Comparison of ENCODE assay signal across 1 cellular context in the genomic region with DNA sequence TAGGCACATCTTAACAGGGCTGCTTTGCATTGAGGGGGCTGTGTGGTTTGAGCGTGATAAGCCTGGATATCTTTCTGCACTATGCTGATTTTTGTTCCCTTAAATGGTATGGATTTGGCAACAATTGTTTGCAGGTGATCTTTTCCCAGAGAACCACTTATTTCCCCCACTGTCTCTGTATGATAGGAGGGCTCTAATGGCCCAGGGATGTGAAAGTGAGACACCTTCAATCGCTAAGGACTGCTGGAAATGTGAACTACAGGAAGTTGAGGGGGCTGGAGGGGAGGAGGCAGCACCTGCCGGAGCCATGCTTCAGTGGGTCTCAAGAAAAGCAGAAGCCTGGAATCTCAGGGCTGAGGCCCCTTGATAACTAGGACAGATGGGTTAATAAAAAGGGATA.
TF ChIP-seq lines count a peak whose summit lies in the region.

No MANE protein-coding gene starts in this region.

TF ChIP-seq in GM12878, 131 proteins besides CTCF, POLR2A, EP300 and RAD21 (continued from another document and continues in another):
- TF ChIP-seq, protein P1, sequence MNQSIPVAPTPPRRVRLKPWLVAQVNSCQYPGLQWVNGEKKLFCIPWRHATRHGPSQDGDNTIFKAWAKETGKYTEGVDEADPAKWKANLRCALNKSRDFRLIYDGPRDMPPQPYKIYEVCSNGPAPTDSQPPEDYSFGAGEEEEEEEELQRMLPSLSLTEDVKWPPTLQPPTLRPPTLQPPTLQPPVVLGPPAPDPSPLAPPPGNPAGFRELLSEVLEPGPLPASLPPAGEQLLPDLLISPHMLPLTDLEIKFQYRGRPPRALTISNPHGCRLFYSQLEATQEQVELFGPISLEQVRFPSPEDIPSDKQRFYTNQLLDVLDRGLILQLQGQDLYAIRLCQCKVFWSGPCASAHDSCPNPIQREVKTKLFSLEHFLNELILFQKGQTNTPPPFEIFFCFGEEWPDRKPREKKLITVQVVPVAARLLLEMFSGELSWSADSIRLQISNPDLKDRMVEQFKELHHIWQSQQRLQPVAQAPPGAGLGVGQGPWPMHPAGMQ (IDR thresholded peaks at IDR 0.05; ENCODE audit: borderline replicate concordance), result no peak
- TF ChIP-seq, protein P2, sequence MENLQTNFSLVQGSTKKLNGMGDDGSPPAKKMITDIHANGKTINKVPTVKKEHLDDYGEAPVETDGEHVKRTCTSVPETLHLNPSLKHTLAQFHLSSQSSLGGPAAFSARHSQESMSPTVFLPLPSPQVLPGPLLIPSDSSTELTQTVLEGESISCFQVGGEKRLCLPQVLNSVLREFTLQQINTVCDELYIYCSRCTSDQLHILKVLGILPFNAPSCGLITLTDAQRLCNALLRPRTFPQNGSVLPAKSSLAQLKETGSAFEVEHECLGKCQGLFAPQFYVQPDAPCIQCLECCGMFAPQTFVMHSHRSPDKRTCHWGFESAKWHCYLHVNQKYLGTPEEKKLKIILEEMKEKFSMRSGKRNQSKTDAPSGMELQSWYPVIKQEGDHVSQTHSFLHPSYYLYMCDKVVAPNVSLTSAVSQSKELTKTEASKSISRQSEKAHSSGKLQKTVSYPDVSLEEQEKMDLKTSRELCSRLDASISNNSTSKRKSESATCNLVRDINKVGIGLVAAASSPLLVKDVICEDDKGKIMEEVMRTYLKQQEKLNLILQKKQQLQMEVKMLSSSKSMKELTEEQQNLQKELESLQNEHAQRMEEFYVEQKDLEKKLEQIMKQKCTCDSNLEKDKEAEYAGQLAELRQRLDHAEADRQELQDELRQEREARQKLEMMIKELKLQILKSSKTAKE (IDR thresholded peaks at IDR 0.05; ENCODE audit: low read depth, poor library complexity, severe bottlenecking), result no peak
- TF ChIP-seq HCFC1 (IDR thresholded peaks at IDR 0.05; ENCODE audit: low read length) (no peak), SUPT20H (IDR thresholded peaks at IDR 0.05; ENCODE audit: borderline replicate concordance, control insufficient read depth, low read depth, low read length) (no peak), NR2C2 (IDR thresholded peaks at IDR 0.05; ENCODE audit: borderline replicate concordance, control insufficient read depth, insufficient read length, low read depth) (no peak), TARDBP (IDR thresholded peaks at IDR 0.05; ENCODE audit: borderline replicate concordance) (no peak), FOXM1 (IDR thresholded peaks at IDR 0.05; ENCODE audit: low read depth, low read length) (no peak), BCL11A (IDR thresholded peaks at IDR 0.05; ENCODE audit: low read depth, low read length) (peak; percentile 48), GATAD2B (conservative IDR thresholded peaks at IDR 0.05; ENCODE audit: low read depth) (no peak), MEF2B (IDR thresholded peaks at IDR 0.05; ENCODE audit: partially characterized antibody, poor library complexity, severe bottlenecking) (no peak), CREM (IDR thresholded peaks at IDR 0.05; ENCODE audit: low read depth) (0 out of 2 replicates have a peak, but pooled peaks have one; percentile 10), PAX5 (IDR thresholded peaks at IDR 0.05; ENCODE audit: borderline replicate concordance, low read depth, low read length) (peak; percentile 90), HDGF (IDR thresholded peaks at IDR 0.05) (no peak), CHD1 (IDR thresholded peaks at IDR 0.05; ENCODE audit: low read depth, low read length) (no peak)
- TF ChIP-seq, protein P3, sequence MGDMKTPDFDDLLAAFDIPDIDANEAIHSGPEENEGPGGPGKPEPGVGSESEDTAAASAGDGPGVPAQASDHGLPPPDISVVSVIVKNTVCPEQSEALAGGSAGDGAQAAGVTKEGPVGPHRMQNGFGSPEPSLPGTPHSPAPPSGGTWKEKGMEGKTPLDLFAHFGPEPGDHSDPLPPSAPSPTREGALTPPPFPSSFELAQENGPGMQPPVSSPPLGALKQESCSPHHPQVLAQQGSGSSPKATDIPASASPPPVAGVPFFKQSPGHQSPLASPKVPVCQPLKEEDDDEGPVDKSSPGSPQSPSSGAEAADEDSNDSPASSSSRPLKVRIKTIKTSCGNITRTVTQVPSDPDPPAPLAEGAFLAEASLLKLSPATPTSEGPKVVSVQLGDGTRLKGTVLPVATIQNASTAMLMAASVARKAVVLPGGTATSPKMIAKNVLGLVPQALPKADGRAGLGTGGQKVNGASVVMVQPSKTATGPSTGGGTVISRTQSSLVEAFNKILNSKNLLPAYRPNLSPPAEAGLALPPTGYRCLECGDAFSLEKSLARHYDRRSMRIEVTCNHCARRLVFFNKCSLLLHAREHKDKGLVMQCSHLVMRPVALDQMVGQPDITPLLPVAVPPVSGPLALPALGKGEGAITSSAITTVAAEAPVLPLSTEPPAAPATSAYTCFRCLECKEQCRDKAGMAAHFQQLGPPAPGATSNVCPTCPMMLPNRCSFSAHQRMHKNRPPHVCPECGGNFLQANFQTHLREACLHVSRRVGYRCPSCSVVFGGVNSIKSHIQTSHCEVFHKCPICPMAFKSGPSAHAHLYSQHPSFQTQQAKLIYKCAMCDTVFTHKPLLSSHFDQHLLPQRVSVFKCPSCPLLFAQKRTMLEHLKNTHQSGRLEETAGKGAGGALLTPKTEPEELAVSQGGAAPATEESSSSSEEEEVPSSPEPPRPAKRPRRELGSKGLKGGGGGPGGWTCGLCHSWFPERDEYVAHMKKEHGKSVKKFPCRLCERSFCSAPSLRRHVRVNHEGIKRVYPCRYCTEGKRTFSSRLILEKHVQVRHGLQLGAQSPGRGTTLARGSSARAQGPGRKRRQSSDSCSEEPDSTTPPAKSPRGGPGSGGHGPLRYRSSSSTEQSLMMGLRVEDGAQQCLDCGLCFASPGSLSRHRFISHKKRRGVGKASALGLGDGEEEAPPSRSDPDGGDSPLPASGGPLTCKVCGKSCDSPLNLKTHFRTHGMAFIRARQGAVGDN (IDR thresholded peaks at IDR 0.05), result no peak
- TF ChIP-seq, protein P4, sequence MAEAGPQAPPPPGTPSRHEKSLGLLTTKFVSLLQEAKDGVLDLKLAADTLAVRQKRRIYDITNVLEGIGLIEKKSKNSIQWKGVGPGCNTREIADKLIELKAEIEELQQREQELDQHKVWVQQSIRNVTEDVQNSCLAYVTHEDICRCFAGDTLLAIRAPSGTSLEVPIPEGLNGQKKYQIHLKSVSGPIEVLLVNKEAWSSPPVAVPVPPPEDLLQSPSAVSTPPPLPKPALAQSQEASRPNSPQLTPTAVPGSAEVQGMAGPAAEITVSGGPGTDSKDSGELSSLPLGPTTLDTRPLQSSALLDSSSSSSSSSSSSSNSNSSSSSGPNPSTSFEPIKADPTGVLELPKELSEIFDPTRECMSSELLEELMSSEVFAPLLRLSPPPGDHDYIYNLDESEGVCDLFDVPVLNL (IDR thresholded peaks at IDR 0.05; ENCODE audit: low read depth, low read length), result no peak
- TF ChIP-seq, protein P5, sequence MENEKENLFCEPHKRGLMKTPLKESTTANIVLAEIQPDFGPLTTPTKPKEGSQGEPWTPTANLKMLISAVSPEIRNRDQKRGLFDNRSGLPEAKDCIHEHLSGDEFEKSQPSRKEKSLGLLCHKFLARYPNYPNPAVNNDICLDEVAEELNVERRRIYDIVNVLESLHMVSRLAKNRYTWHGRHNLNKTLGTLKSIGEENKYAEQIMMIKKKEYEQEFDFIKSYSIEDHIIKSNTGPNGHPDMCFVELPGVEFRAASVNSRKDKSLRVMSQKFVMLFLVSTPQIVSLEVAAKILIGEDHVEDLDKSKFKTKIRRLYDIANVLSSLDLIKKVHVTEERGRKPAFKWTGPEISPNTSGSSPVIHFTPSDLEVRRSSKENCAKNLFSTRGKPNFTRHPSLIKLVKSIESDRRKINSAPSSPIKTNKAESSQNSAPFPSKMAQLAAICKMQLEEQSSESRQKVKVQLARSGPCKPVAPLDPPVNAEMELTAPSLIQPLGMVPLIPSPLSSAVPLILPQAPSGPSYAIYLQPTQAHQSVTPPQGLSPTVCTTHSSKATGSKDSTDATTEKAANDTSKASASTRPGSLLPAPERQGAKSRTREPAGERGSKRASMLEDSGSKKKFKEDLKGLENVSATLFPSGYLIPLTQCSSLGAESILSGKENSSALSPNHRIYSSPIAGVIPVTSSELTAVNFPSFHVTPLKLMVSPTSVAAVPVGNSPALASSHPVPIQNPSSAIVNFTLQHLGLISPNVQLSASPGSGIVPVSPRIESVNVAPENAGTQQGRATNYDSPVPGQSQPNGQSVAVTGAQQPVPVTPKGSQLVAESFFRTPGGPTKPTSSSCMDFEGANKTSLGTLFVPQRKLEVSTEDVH (IDR thresholded peaks at IDR 0.05; ENCODE audit: low read depth, partially characterized antibody), result no peak
- TF ChIP-seq, protein P6, sequence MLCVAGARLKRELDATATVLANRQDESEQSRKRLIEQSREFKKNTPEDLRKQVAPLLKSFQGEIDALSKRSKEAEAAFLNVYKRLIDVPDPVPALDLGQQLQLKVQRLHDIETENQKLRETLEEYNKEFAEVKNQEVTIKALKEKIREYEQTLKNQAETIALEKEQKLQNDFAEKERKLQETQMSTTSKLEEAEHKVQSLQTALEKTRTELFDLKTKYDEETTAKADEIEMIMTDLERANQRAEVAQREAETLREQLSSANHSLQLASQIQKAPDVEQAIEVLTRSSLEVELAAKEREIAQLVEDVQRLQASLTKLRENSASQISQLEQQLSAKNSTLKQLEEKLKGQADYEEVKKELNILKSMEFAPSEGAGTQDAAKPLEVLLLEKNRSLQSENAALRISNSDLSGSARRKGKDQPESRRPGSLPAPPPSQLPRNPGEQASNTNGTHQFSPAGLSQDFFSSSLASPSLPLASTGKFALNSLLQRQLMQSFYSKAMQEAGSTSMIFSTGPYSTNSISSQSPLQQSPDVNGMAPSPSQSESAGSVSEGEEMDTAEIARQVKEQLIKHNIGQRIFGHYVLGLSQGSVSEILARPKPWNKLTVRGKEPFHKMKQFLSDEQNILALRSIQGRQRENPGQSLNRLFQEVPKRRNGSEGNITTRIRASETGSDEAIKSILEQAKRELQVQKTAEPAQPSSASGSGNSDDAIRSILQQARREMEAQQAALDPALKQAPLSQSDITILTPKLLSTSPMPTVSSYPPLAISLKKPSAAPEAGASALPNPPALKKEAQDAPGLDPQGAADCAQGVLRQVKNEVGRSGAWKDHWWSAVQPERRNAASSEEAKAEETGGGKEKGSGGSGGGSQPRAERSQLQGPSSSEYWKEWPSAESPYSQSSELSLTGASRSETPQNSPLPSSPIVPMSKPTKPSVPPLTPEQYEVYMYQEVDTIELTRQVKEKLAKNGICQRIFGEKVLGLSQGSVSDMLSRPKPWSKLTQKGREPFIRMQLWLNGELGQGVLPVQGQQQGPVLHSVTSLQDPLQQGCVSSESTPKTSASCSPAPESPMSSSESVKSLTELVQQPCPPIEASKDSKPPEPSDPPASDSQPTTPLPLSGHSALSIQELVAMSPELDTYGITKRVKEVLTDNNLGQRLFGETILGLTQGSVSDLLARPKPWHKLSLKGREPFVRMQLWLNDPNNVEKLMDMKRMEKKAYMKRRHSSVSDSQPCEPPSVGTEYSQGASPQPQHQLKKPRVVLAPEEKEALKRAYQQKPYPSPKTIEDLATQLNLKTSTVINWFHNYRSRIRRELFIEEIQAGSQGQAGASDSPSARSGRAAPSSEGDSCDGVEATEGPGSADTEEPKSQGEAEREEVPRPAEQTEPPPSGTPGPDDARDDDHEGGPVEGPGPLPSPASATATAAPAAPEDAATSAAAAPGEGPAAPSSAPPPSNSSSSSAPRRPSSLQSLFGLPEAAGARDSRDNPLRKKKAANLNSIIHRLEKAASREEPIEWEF (IDR thresholded peaks at IDR 0.05; ENCODE audit: insufficient replicate concordance, low read depth, low read length), result no peak
- TF ChIP-seq, protein P7, sequence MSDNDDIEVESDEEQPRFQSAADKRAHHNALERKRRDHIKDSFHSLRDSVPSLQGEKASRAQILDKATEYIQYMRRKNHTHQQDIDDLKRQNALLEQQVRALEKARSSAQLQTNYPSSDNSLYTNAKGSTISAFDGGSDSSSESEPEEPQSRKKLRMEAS (IDR thresholded peaks at IDR 0.05; ENCODE audit: low read depth, low read length), result no peak
- TF ChIP-seq, protein P8, sequence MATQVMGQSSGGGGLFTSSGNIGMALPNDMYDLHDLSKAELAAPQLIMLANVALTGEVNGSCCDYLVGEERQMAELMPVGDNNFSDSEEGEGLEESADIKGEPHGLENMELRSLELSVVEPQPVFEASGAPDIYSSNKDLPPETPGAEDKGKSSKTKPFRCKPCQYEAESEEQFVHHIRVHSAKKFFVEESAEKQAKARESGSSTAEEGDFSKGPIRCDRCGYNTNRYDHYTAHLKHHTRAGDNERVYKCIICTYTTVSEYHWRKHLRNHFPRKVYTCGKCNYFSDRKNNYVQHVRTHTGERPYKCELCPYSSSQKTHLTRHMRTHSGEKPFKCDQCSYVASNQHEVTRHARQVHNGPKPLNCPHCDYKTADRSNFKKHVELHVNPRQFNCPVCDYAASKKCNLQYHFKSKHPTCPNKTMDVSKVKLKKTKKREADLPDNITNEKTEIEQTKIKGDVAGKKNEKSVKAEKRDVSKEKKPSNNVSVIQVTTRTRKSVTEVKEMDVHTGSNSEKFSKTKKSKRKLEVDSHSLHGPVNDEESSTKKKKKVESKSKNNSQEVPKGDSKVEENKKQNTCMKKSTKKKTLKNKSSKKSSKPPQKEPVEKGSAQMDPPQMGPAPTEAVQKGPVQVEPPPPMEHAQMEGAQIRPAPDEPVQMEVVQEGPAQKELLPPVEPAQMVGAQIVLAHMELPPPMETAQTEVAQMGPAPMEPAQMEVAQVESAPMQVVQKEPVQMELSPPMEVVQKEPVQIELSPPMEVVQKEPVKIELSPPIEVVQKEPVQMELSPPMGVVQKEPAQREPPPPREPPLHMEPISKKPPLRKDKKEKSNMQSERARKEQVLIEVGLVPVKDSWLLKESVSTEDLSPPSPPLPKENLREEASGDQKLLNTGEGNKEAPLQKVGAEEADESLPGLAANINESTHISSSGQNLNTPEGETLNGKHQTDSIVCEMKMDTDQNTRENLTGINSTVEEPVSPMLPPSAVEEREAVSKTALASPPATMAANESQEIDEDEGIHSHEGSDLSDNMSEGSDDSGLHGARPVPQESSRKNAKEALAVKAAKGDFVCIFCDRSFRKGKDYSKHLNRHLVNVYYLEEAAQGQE (IDR thresholded peaks at IDR 0.05; ENCODE audit: low read depth, low read length), result no peak
- TF ChIP-seq, protein P9, sequence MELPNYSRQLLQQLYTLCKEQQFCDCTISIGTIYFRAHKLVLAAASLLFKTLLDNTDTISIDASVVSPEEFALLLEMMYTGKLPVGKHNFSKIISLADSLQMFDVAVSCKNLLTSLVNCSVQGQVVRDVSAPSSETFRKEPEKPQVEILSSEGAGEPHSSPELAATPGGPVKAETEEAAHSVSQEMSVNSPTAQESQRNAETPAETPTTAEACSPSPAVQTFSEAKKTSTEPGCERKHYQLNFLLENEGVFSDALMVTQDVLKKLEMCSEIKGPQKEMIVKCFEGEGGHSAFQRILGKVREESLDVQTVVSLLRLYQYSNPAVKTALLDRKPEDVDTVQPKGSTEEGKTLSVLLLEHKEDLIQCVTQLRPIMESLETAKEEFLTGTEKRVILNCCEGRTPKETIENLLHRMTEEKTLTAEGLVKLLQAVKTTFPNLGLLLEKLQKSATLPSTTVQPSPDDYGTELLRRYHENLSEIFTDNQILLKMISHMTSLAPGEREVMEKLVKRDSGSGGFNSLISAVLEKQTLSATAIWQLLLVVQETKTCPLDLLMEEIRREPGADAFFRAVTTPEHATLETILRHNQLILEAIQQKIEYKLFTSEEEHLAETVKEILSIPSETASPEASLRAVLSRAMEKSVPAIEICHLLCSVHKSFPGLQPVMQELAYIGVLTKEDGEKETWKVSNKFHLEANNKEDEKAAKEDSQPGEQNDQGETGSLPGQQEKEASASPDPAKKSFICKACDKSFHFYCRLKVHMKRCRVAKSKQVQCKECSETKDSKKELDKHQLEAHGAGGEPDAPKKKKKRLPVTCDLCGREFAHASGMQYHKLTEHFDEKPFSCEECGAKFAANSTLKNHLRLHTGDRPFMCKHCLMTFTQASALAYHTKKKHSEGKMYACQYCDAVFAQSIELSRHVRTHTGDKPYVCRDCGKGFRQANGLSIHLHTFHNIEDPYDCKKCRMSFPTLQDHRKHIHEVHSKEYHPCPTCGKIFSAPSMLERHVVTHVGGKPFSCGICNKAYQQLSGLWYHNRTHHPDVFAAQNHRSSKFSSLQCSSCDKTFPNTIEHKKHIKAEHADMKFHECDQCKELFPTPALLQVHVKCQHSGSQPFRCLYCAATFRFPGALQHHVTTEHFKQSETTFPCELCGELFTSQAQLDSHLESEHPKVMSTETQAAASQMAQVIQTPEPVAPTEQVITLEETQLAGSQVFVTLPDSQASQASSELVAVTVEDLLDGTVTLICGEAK (IDR thresholded peaks at IDR 0.05; ENCODE audit: borderline replicate concordance), result no peak
